1 cellular context compared by ENCODE assay signal in the genomic region with DNA sequence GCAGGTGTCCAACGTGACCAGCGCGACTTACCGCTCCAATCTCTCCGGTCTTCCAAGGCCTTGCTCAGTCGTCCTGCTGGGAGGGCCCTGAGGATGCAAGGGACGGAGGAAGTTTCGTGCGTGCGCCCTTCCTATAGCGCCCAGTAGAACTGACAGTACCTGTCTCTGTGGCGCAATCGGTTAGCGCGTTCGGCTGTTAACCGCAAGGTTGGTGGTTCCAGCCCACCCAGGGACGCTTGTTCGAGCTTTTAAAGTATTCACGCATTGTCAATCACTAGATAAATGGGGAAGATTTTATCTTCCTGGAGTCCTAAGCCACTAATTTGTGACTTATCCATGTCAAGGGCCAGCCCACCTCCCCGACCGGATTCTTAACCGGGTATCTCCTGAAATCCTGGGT.
A peak's percentile ranks its signal among the peaks of the same experiment; 100 is the strongest.
TF ChIP-seq lines count a peak whose summit lies in the region.

No MANE protein-coding gene starts in this region.

TF ChIP-seq in HEK293, 187 proteins besides CTCF, POLR2A, EP300 and RAD21 (continued from another document):
- TF ChIP-seq, protein P1, sequence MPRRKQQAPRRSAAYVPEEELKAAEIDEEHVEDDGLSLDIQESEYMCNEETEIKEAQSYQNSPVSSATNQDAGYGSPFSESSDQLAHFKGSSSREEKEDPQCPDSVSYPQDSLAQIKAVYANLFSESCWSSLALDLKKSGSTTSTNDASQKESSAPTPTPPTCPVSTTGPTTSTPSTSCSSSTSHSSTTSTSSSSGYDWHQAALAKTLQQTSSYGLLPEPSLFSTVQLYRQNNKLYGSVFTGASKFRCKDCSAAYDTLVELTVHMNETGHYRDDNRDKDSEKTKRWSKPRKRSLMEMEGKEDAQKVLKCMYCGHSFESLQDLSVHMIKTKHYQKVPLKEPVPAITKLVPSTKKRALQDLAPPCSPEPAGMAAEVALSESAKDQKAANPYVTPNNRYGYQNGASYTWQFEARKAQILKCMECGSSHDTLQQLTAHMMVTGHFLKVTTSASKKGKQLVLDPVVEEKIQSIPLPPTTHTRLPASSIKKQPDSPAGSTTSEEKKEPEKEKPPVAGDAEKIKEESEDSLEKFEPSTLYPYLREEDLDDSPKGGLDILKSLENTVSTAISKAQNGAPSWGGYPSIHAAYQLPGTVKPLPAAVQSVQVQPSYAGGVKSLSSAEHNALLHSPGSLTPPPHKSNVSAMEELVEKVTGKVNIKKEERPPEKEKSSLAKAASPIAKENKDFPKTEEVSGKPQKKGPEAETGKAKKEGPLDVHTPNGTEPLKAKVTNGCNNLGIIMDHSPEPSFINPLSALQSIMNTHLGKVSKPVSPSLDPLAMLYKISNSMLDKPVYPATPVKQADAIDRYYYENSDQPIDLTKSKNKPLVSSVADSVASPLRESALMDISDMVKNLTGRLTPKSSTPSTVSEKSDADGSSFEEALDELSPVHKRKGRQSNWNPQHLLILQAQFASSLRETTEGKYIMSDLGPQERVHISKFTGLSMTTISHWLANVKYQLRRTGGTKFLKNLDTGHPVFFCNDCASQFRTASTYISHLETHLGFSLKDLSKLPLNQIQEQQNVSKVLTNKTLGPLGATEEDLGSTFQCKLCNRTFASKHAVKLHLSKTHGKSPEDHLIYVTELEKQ (tag by site-specific recombination; IDR thresholded peaks at IDR 0.05; ENCODE audit: borderline replicate concordance): peak; percentile 64
- TF ChIP-seq ZEB2 (tag by site-specific recombination; IDR thresholded peaks at IDR 0.05) (peak; percentile 93), GLIS2 (tag by site-specific recombination; IDR thresholded peaks at IDR 0.05) (peak; percentile 68), BCL11A (tag by site-specific recombination; IDR thresholded peaks at IDR 0.05; ENCODE audit: low read depth) (peak; percentile 52; the same call in 1 of the 2 replicates), KLF16 (tag by site-specific recombination; IDR thresholded peaks at IDR 0.05) (peak; percentile 26; the same call in 1 of the 2 replicates), ZNF623 (tag by site-specific recombination; IDR thresholded peaks at IDR 0.05) (0 out of 2 replicates have a peak, but pooled peaks have one; percentile 13)
